In genomic region chr1:170073893-170074249, GRCh38 we compare ENCODE assay signal across 8 cellular contexts. TPM values are rescaled to one million over a fixed set of nuclear protein-coding genes. Genes with fewer than 3 reads are reported as not detected.
A peak's percentile ranks its signal among the peaks of the same experiment; 100 is the strongest.
DNase-seq lines count a peak whose midpoint lies in the region; ATAC-seq and TF ChIP-seq lines count a peak whose summit lies in the region.

No MANE protein-coding gene starts in this region.

- H3K4me3 ChIP-seq in AG04449 (ENCODE audit: low read depth, low read length) = peak overlapping the region; percentile 86
- peak overlapping the region; percentile 76 for H3K4me3 ChIP-seq in IMR-90 (ENCODE audit: insufficient read depth, low read depth, low read length)
- peak overlapping the region; percentile 85 for H3K4me3 ChIP-seq in choroid plexus epithelial cell (ENCODE audit: low read depth, low read length)
- peak overlapping the region; percentile 97 to 99 for H3K4me3 ChIP-seq in muscle layer of duodenum (ENCODE audit: low read depth in 1 of 2, low read length in 2 of 2)

- H2AFZ ChIP-seq in IMR-90 (replicated peaks; ENCODE audit: low read length, poor library complexity) = peak overlapping the region; percentile 97

- peak overlapping the region; percentile 74 for H3K9ac ChIP-seq in IMR-90 (ENCODE audit: low read depth, low read length)

- H4K91ac ChIP-seq in IMR-90 (ENCODE audit: insufficient read depth, low read depth, low read length) = no peak overlapping the region

- H3K27ac ChIP-seq in IMR-90 (ENCODE audit: insufficient read depth, low read length) (peak overlapping the region; percentile 39), muscle layer of duodenum (ENCODE audit: low read length) (peak overlapping the region; percentile 89)

- no peak overlapping the region for H2BK20ac ChIP-seq in IMR-90 (ENCODE audit: low read depth, low read length)

- no peak for TF ChIP-seq POLR2A in IMR-90 (IDR thresholded peaks at IDR 0.05; ENCODE audit: low read depth, low read length)

- POLR2A ChIA-PET in AG04449 (lab: Yijun Ruan, JAX) = no interaction called here
- POLR2A ChIA-PET in IMR-90 (lab: Charles Lee; ENCODE audit: unreplicated experiment) = interaction anchor here (0.6 kb wide), 2 partner anchors 92 to 142 kb away, joined by 3 to 4 read pairs; no protein-coding TSS in a partner anchor

- no peak overlapping the region for H2BK15ac ChIP-seq in IMR-90 (ENCODE audit: low read depth, low read length)

- H2BK5ac ChIP-seq in IMR-90 (ENCODE audit: low read depth, low read length, poor library complexity, severe bottlenecking) = no peak overlapping the region

- H2AK9ac ChIP-seq in IMR-90 (replicated peaks; ENCODE audit: low read depth, low read length, poor library complexity) = peak overlapping the region; percentile 77

- peak overlapping the region; percentile 82 for H3K4me2 ChIP-seq in IMR-90 (ENCODE audit: low read depth, low read length)

- no peak overlapping the region; the same call in 1 of the 2 replicates for H4K5ac ChIP-seq in IMR-90 (ENCODE audit: low read depth, low read length)

- TF ChIP-seq CTCF in AG04449 (IDR thresholded peaks at IDR 0.05; ENCODE audit: insufficient read depth, low read length, missing control alignments) = no peak
- TF ChIP-seq CTCF in IMR-90 (conservative IDR thresholded peaks at IDR 0.05; ENCODE audit: low read depth, low read length) = no peak
- no peak for TF ChIP-seq CTCF in choroid plexus epithelial cell (conservative IDR thresholded peaks at IDR 0.05; ENCODE audit: low read depth, low read length)

- TF ChIP-seq RAD21 in IMR-90 (IDR thresholded peaks at IDR 0.05; ENCODE audit: low read length) = no peak

- H3K79me1 ChIP-seq in IMR-90 (ENCODE audit: low read depth in 1 of 2, low read length in 2 of 2) = peaks cover 0 to 14% of the 10 kb centered on the region in 2 experiments; a peak in 2 of 4 replicates

- peak overlapping the region in 1 of 2 experiments; percentile 87; a peak in 2 of 4 replicates for H4K8ac ChIP-seq in IMR-90 (ENCODE audit: low read depth in 2 of 2, low read length in 2 of 2)

- H3K56ac ChIP-seq in IMR-90 (ENCODE audit: extremely low read depth, insufficient read depth, low read length) = no peak overlapping the region; the same call in 1 of the 2 replicates

- peak overlapping the region; percentile 74; the same call in 1 of the 2 replicates for H3K23ac ChIP-seq in IMR-90 (ENCODE audit: low read depth, low read length)

- H3K14ac ChIP-seq in IMR-90 (replicated peaks; ENCODE audit: low read depth, low read length) = peak overlapping the region; percentile 76

- H3K4me1 ChIP-seq in IMR-90 (ENCODE audit: control insufficient read depth, insufficient read depth, low read length) (no peaks in the 10 kb centered on the region), muscle layer of duodenum (ENCODE audit: control insufficient read depth in 1 of 2, insufficient read depth in 2 of 2, low read length in 2 of 2) (peaks cover 8 to 21% of the 10 kb centered on the region in 2 donors)

- no TSS peak for BruUV-seq in IMR-90 (replicated peaks; lab: Mats Ljungman, UMichigan)

- H2BK120ac ChIP-seq in IMR-90 (ENCODE audit: low read depth, low read length) = no peak overlapping the region

- CTCF ChIA-PET in AG04449 (lab: Yijun Ruan, JAX) (interaction anchor here (0.6 to 2.1 kb wide), 9 partner anchors 8 to 815 kb away, joined by 3 to 7 read pairs (median 3); no protein-coding TSS in a partner anchor), IMR-90 (lab: Yijun Ruan, JAX) (interaction anchor here (0.5 to 0.6 kb wide), 2 partner anchors 389 to 781 kb away, joined by 3 to 7 read pairs; no protein-coding TSS in a partner anchor)

- no peaks in the 10 kb centered on the region for H3K9me1 ChIP-seq in IMR-90 (ENCODE audit: insufficient read depth, low read length)

- peak overlapping the region; percentile 67; the same call in 1 of the 2 replicates for H3K4ac ChIP-seq in IMR-90 (ENCODE audit: low read depth, low read length)

- H3K27me3 ChIP-seq in IMR-90 (ENCODE audit: control insufficient read depth, insufficient read depth, low read length) (no peaks in the 10 kb centered on the region), muscle layer of duodenum (ENCODE audit: low read depth, low read length) (no peaks in the 10 kb centered on the region)

- no peak overlapping the region for H2AK5ac ChIP-seq in IMR-90 (ENCODE audit: low read depth, low read length)

- no peaks in the 10 kb centered on the region for H3K36me3 ChIP-seq in IMR-90 (ENCODE audit: control insufficient read depth, insufficient read depth, low read length)
- no peaks in the 10 kb centered on the region for H3K36me3 ChIP-seq in muscle layer of duodenum (ENCODE audit: control insufficient read depth in 1 of 2, insufficient read depth in 2 of 2, low read length in 2 of 2)

- in situ Hi-C loops in IMR-90 (cut with MboI; ENCODE audit: low sequenced_read_pairs) = no loop called here

- no peak for DNase-seq in AG04449 (ENCODE audit: low read depth, low spot score)
- DNase-seq in IMR-90 = no peak
- no peak for DNase-seq in choroid plexus epithelial cell (ENCODE audit: low read depth)
- no peak for DNase-seq in SKM-1 treated with dmso at 0.1 percent for 144 hours (lab: John Stamatoyannopoulos, UW; ENCODE audit: unreplicated experiment)

- 17% methylated on average over 1 of the region's 8 CpGs; no CpG with 5 or more reads in 1 of the 2 experiments for WGBS in IMR-90 (ENCODE audit: extremely low coverage in 2 of 2, insufficient read length in 1 of 2), 2 experiments

- H4K20me1 ChIP-seq in IMR-90 (ENCODE audit: insufficient read depth, low read length) = no peaks in the 10 kb centered on the region

- H3K18ac ChIP-seq in IMR-90 (ENCODE audit: low read depth, low read length) = no peak overlapping the region

- ATAC-seq in IMR-90 (ENCODE audit: low read depth) (no peak), HG03175 (IDR thresholded peaks at IDR 0.05; ENCODE audit: unreplicated experiment) (no peak), HG03342 (IDR thresholded peaks at IDR 0.05; ENCODE audit: unreplicated experiment) (no peak), HG03571 (IDR thresholded peaks at IDR 0.05; ENCODE audit: unreplicated experiment) (no peak)

- dilution Hi-C loops in IMR-90 (cut with HindIII; ENCODE audit: low sequenced_read_pairs, unreplicated experiment) = no loop called here

- H3K9me3 ChIP-seq in IMR-90 (ENCODE audit: control insufficient read depth, insufficient read depth, low read length) (no peaks in the 10 kb centered on the region), muscle layer of duodenum (ENCODE audit: control insufficient read depth in 1 of 2, low read length in 2 of 2) (peaks cover 0 to 2% of the 10 kb centered on the region in 2 donors)

- intact Hi-C loops in IMR-90 (cut with micrococcal nuclease) = loop anchor here (1.0 to 5.0 kb wide), 3 partner anchors 145 to 589 kb away; partner anchors contain the start of gene GORAB

TF ChIP-seq in IMR-90, 13 proteins besides CTCF, POLR2A, EP300 and RAD21:
- no peak for TF ChIP-seq CHD1 (IDR thresholded peaks at IDR 0.05; ENCODE audit: low read depth, low read length)
- no peak for TF ChIP-seq MAFK (IDR thresholded peaks at IDR 0.05; ENCODE audit: low read depth, low read length)
- no peak for TF ChIP-seq BHLHE40 (IDR thresholded peaks at IDR 0.05; ENCODE audit: low read depth, low read length)
- no peak for TF ChIP-seq NFE2L2 (IDR thresholded peaks at IDR 0.05; ENCODE audit: low read depth, low read length)
- no peak for TF ChIP-seq FOS (IDR thresholded peaks at IDR 0.05; ENCODE audit: low read depth, low read length)
- TF ChIP-seq RCOR1 (IDR thresholded peaks at IDR 0.05; ENCODE audit: insufficient replicate concordance, low read length) = no peak
- no peak for TF ChIP-seq RFX5 (IDR thresholded peaks at IDR 0.05; ENCODE audit: low read depth, low read length)

RNA-seq across cellular contexts. Expression of gene KIFAP3, which starts 0.6 kb away (rescaled TPM):
- 10.9 and 22.2 TPM in 2 replicates for total RNA-seq in IMR-90 (2012; rRNA removed)
- polyA plus RNA-seq in IMR-90 (2012; rRNA removed) = 7.8 and 10.5 TPM in 2 replicates
- 1.8 TPM in 2 replicates for polyA plus RNA-seq in IMR-90 (2012; cell fraction: cytosol; rRNA removed)
- polyA plus RNA-seq in IMR-90 (2012; cell fraction: nucleus; rRNA removed; ENCODE audit: low replicate concordance) = 1.1 and 7.5 TPM in 2 replicates
